In the genomic region with DNA sequence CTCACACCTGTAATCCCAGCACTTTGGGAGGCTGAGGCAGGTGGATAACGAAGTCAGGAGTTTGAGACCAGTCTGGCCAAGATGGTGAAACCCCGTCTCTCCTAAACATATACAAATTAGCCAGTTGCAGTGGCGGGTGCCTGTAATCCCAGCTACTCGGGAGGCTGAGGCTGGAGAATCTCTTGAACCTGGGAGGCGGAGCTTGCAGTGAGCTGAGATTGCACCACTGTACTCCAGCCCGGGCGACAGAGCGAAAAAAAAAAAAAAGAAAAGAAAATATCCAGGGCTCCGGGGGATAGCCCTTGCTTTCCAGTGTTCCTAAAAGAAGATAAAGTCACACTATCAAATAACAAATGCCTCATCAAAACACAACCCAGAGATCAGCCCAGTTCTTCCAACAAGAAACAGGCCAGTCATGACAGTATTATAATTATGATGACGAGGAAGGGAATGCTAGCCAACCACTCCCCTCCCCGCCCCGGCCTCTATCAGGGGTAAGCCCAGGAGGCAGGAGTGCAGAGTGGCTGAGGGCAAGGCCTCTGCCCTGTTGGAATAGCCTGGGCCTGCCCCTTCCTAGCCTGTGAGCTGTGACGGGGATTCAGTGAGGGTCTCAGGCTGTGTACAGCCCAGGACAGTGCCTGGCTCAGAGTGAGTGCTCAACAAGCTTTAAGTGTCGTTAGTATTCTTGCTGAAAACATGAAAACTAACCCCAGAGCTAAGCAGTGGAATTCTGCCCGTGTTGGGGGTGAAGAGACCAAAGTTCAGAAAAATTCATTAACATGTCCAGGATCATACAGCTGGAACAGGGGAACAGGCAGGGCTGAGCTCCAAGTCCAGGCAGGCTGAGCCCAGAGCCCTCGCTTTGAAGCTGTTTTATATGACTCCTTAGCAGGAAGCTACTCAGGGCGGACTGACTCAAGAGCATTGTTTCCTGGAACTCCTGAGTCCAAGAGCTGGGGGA, we compare ENCODE assay signal across 13 cellular contexts. TPM values are rescaled to one million over a fixed set of nuclear protein-coding genes. Genes with fewer than 3 reads are reported as not detected.
A peak's percentile ranks its signal among the peaks of the same experiment; 100 is the strongest.
DNase-seq lines count a peak whose midpoint lies in the region; ATAC-seq and TF ChIP-seq lines count a peak whose summit lies in the region.
"Had no signal": no experiment of that assay in that cellular context is flagged by ENCODE, and none has a peak within 500 bp of the region (broad histone marks: within the 10 kb centered on the region; RNA-seq: fewer than 3 reads in every experiment).

No MANE protein-coding gene starts in this region.

- peak; percentile 29 for DNase-seq in Daoy (ENCODE audit: low read depth)
- DNase-seq in brain microvascular endothelial cell, result peak; percentile 63
- peak; percentile 40 for DNase-seq in hepatic stellate cell (ENCODE audit: low spot score)
- DNase-seq in pulmonary artery endothelial cell (ENCODE audit: low read depth, low spot score), result peak; percentile 41
- DNase-seq in stimulated activated effector memory CD8-positive, alpha-beta T cell treated with anti-CD3 and anti-CD28 coated beads, Interleukin-12 subunit alpha, Interleukin-12 subunit beta, amount 100 ng/mL, for 72 hours (ENCODE audit: low spot score in 2 of 2), result no peak
- no peak for DNase-seq in substantia nigra (lab: John Stamatoyannopoulos, UW)
- DNase-seq in activated T-helper 1 cell treated with anti-CD3 and anti-CD28 coated beads, Interleukin-12 subunit alpha, Interleukin-12 subunit beta, Interleukin-2, Interleukin-4 antibody, amounts not matched to agents 30 ng/mL and 10 ng/mL and 1 ng/mL, durations not matched to agents 14 hours and 24 hours and 36 hours (ENCODE audit: low spot score), result no peak
- no peak for DNase-seq in NCI-H748 (lab: John Stamatoyannopoulos, UW; ENCODE audit: unreplicated experiment)
- DNase-seq: foreskin melanocyte; NCI-H446 treated with DMSO at 0.1 percent for 48 hours; stimulated activated naive CD4-positive, alpha-beta T cell treated with Interleukin-2 at 50 U/mL for 16 hours had no signal

- H3K9me3 Mint-ChIP-seq in stimulated activated effector memory CD8-positive, alpha-beta T cell treated with anti-CD3 and anti-CD28 coated beads, Interleukin-12 subunit alpha, Interleukin-12 subunit beta, amount 100 ng/mL, for 72 hours, result no peaks in the 10 kb centered on the region
- H3K9me3 Mint-ChIP-seq in activated T-helper 1 cell treated with anti-CD3 and anti-CD28 coated beads, Interleukin-12 subunit alpha, Interleukin-12 subunit beta, Interleukin-2, Interleukin-4 antibody, amounts not matched to agents 30 ng/mL and 10 ng/mL and 1 ng/mL, durations not matched to agents 14 hours and 24 hours and 36 hours, result no peaks in the 10 kb centered on the region
- H3K9me3 Mint-ChIP-seq: activated T-helper 17 cell treated with anti-CD3 and anti-CD28 coated beads, Interleukin-2, amount 50 U/mL, for 72 hours; T-helper 2 cell treated with Interferon-gamma antibody and Interleukin-4, amounts not matched to agents 5 μg/mL and 100 μg/mL, for 36 hours had no signal

- H3K4me3 ChIP-seq in brain microvascular endothelial cell (ENCODE audit: low read depth, low read length), result no peak overlapping the region

- H3K27ac Mint-ChIP-seq in stimulated activated effector memory CD8-positive, alpha-beta T cell treated with anti-CD3 and anti-CD28 coated beads, Interleukin-12 subunit alpha, Interleukin-12 subunit beta, amount 100 ng/mL, for 72 hours, result no peak overlapping the region
- no peak overlapping the region for H3K27ac Mint-ChIP-seq in activated T-helper 1 cell treated with anti-CD3 and anti-CD28 coated beads, Interleukin-12 subunit alpha, Interleukin-12 subunit beta, Interleukin-2, Interleukin-4 antibody, amounts not matched to agents 30 ng/mL and 10 ng/mL and 1 ng/mL, durations not matched to agents 14 hours and 24 hours and 36 hours
- H3K27ac Mint-ChIP-seq: activated T-helper 17 cell treated with anti-CD3 and anti-CD28 coated beads, Interleukin-2, amount 50 U/mL, for 72 hours; T-helper 2 cell treated with Interferon-gamma antibody and Interleukin-4, amounts not matched to agents 5 μg/mL and 100 μg/mL, for 36 hours had no signal

- H3K27ac ChIP-seq in brain microvascular endothelial cell, result peak overlapping the region; percentile 29
- H3K27ac ChIP-seq in substantia nigra (ENCODE audit: low read depth, low read length, poor library complexity, severe bottlenecking), result no peak overlapping the region

- intact Hi-C loops in activated T-helper 1 cell treated with anti-CD3 and anti-CD28 coated beads, Interleukin-12 subunit alpha, Interleukin-12 subunit beta, Interleukin-2, Interleukin-4 antibody, amounts not matched to agents 30 ng/mL and 10 ng/mL and 1 ng/mL, durations not matched to agents 14 hours and 24 hours and 36 hours (cut with micrococcal nuclease), result no loop called here

- peaks cover 15% of the 10 kb centered on the region for H3K27me3 Mint-ChIP-seq in activated T-helper 1 cell treated with anti-CD3 and anti-CD28 coated beads, Interleukin-12 subunit alpha, Interleukin-12 subunit beta, Interleukin-2, Interleukin-4 antibody, amounts not matched to agents 30 ng/mL and 10 ng/mL and 1 ng/mL, durations not matched to agents 14 hours and 24 hours and 36 hours (ENCODE audit: insufficient read depth)

- H3K4me3 Mint-ChIP-seq in stimulated activated effector memory CD8-positive, alpha-beta T cell treated with anti-CD3 and anti-CD28 coated beads, Interleukin-12 subunit alpha, Interleukin-12 subunit beta, amount 100 ng/mL, for 72 hours, result no peak overlapping the region
- no peak overlapping the region for H3K4me3 Mint-ChIP-seq in activated T-helper 1 cell treated with anti-CD3 and anti-CD28 coated beads, Interleukin-12 subunit alpha, Interleukin-12 subunit beta, Interleukin-2, Interleukin-4 antibody, amounts not matched to agents 30 ng/mL and 10 ng/mL and 1 ng/mL, durations not matched to agents 14 hours and 24 hours and 36 hours
- H3K4me3 Mint-ChIP-seq: activated T-helper 17 cell treated with anti-CD3 and anti-CD28 coated beads, Interleukin-2, amount 50 U/mL, for 72 hours; T-helper 2 cell treated with Interferon-gamma antibody and Interleukin-4, amounts not matched to agents 5 μg/mL and 100 μg/mL, for 36 hours had no signal

- in situ Hi-C loops in brain microvascular endothelial cell (cut with HindIII; ENCODE audit: low pct_ligation_motif_present, low sequenced_read_pairs), result no loop called here

- ATAC-seq in stimulated activated effector memory CD8-positive, alpha-beta T cell treated with anti-CD3 and anti-CD28 coated beads, Interleukin-12 subunit alpha, Interleukin-12 subunit beta, amount 100 ng/mL, for 72 hours, result no peak
- ATAC-seq: activated T-helper 17 cell treated with anti-CD3 and anti-CD28 coated beads, Interleukin-2, amount 50 U/mL, for 72 hours had no signal

- H3K27me3 ChIP-seq in brain microvascular endothelial cell (replicated peaks), result peaks cover 2% of the 10 kb centered on the region

- no peak for TF ChIP-seq CTCF in brain microvascular endothelial cell (IDR thresholded peaks at IDR 0.05; ENCODE audit: low read depth, low read length, missing control alignments)

- no peaks in the 10 kb centered on the region for H3K4me1 Mint-ChIP-seq in stimulated activated effector memory CD8-positive, alpha-beta T cell treated with anti-CD3 and anti-CD28 coated beads, Interleukin-12 subunit alpha, Interleukin-12 subunit beta, amount 100 ng/mL, for 72 hours
- H3K4me1 Mint-ChIP-seq in activated T-helper 1 cell treated with anti-CD3 and anti-CD28 coated beads, Interleukin-12 subunit alpha, Interleukin-12 subunit beta, Interleukin-2, Interleukin-4 antibody, amounts not matched to agents 30 ng/mL and 10 ng/mL and 1 ng/mL, durations not matched to agents 14 hours and 24 hours and 36 hours (ENCODE audit: low read depth), result no peaks in the 10 kb centered on the region
- H3K4me1 Mint-ChIP-seq: activated T-helper 17 cell treated with anti-CD3 and anti-CD28 coated beads, Interleukin-2, amount 50 U/mL, for 72 hours had no signal

- H3K36me3 ChIP-seq in brain microvascular endothelial cell (replicated peaks), result no peaks in the 10 kb centered on the region

- H3K36me3 Mint-ChIP-seq in stimulated activated effector memory CD8-positive, alpha-beta T cell treated with anti-CD3 and anti-CD28 coated beads, Interleukin-12 subunit alpha, Interleukin-12 subunit beta, amount 100 ng/mL, for 72 hours, result no peaks in the 10 kb centered on the region
- no peaks in the 10 kb centered on the region for H3K36me3 Mint-ChIP-seq in activated T-helper 1 cell treated with anti-CD3 and anti-CD28 coated beads, Interleukin-12 subunit alpha, Interleukin-12 subunit beta, Interleukin-2, Interleukin-4 antibody, amounts not matched to agents 30 ng/mL and 10 ng/mL and 1 ng/mL, durations not matched to agents 14 hours and 24 hours and 36 hours (ENCODE audit: low read depth)

RNA-seq across cellular contexts. Expression of gene FAM241B, which starts 54.3 kb away (rescaled TPM):
- total RNA-seq in Daoy (2014; rRNA removed; shearing (Covaris generic)), result 2.8 and 4.6 TPM in 2 replicates
- total RNA-seq in pulmonary artery endothelial cell, result 0.20 TPM in 1 of 2 replicates, not detected in the other
- 10.2 and 10.9 TPM in 2 replicates for total RNA-seq in activated T-helper 1 cell treated with anti-CD3 and anti-CD28 coated beads, Interleukin-12 subunit alpha, Interleukin-12 subunit beta, Interleukin-2, Interleukin-4 antibody, amounts not matched to agents 30 ng/mL and 10 ng/mL and 1 ng/mL, durations not matched to agents 14 hours and 24 hours and 36 hours

Comparison
In these comparisons a context has a peak if more than half of its experiments do, and no peak if none do; other contexts are left out.
1. DNase-seq: peak in Daoy (single experiment), brain microvascular endothelial cell (single experiment), hepatic stellate cell (single experiment) and pulmonary artery endothelial cell (single experiment); none in stimulated activated effector memory CD8-positive, alpha-beta T cell treated with anti-CD3 and anti-CD28 coated beads, Interleukin-12 subunit alpha, Interleukin-12 subunit beta, amount 100 ng/mL, for 72 hours (0 of 2), substantia nigra (0 of 49), activated T-helper 1 cell treated with anti-CD3 and anti-CD28 coated beads, Interleukin-12 subunit alpha, Interleukin-12 subunit beta, Interleukin-2, Interleukin-4 antibody, amounts not matched to agents 30 ng/mL and 10 ng/mL and 1 ng/mL, durations not matched to agents 14 hours and 24 hours and 36 hours (single experiment) and NCI-H748 (single experiment).